26 cellular contexts compared by ENCODE assay signal in the genomic region with DNA sequence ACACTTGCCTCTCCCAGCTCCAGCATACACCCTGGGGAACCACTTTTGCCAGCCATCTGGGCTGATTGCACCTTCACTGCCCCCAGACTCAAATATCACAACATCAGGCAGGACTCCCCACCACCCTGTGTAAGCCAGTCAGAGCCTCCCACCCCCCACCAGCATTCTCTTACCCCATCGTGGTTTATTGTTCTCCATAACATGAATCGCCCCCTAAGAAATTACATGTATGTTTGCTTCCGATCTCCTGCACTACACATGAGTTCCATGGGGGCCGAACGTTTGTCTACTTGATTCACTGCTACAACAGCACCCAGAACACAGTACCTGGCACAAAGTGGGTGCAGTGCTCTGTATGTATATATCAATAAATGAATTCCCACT. TPM values are rescaled to one million over a fixed set of nuclear protein-coding genes. Genes with fewer than 3 reads are reported as not detected.
DNase-seq lines count a peak whose midpoint lies in the region; ATAC-seq and TF ChIP-seq lines count a peak whose summit lies in the region.
"Had no signal": no experiment of that assay in that cellular context is flagged by ENCODE, and none has a peak within 500 bp of the region (broad histone marks: within the 10 kb centered on the region; RNA-seq: fewer than 3 reads in every experiment).

No MANE protein-coding gene starts in this region.

- no peak for TF ChIP-seq RAD21 in IMR-90 (IDR thresholded peaks at IDR 0.05; ENCODE audit: low read length)

- no peak overlapping the region for H4K5ac ChIP-seq in IMR-90 (ENCODE audit: low read depth, low read length)

- no peak overlapping the region for H3K4me3 Mint-ChIP-seq in activated T-helper 2 cell treated with anti-CD3 and anti-CD28 coated beads, Interferon-gamma antibody, Interleukin-2, Interleukin-4, amounts not matched to agents 10 μg/mL and 5 μg/mL and 100 μg/mL, durations not matched to agents 14 hours and 24 hours and 36 hours (ENCODE audit: low read depth)
- H3K4me3 Mint-ChIP-seq: activated CD4-positive, alpha-beta memory T cell treated with anti-CD3 and anti-CD28 coated beads, Interleukin-2, amount 10 ng/mL, durations not matched to agents 7 days and 5 days; activated naive CD8-positive, alpha-beta T cell treated with anti-CD3 and anti-CD28 coated beads, Interleukin-2, amount 50 U/mL, for 24 hours had no signal

- WGBS in IMR-90 (ENCODE audit: extremely low coverage in 2 of 2, insufficient read length in 1 of 2), 2 experiments = no CpG with 5 or more reads among the region's 5 CpGs
- WGBS in hepatocyte (ENCODE audit: low lambda C conversion rate, missing lambda C conversion rate) = 77% methylated on average over 5 of the region's 5 CpGs

- H3K9me3 Mint-ChIP-seq in activated T-helper 2 cell treated with anti-CD3 and anti-CD28 coated beads, Interferon-gamma antibody, Interleukin-2, Interleukin-4, amounts not matched to agents 10 μg/mL and 5 μg/mL and 100 μg/mL, durations not matched to agents 14 hours and 24 hours and 36 hours = no peaks in the 10 kb centered on the region
- H3K9me3 Mint-ChIP-seq: activated CD4-positive, alpha-beta memory T cell treated with anti-CD3 and anti-CD28 coated beads, Interleukin-2, amount 10 ng/mL, durations not matched to agents 7 days and 5 days; activated naive CD8-positive, alpha-beta T cell treated with anti-CD3 and anti-CD28 coated beads, Interleukin-2, amount 50 U/mL, for 24 hours had no signal

- no peak overlapping the region for H2BK120ac ChIP-seq in IMR-90 (ENCODE audit: low read depth, low read length)

- H3K9me2 ChIP-seq in hepatocyte (replicated peaks; ENCODE audit: insufficient read depth) (no peaks in the 10 kb centered on the region), Karpas-422 (replicated peaks; ENCODE audit: insufficient read depth, low read length) (no peaks in the 10 kb centered on the region)

- dilution Hi-C loops in IMR-90 (cut with HindIII; ENCODE audit: low sequenced_read_pairs, unreplicated experiment) = no loop called here

- CTCF ChIA-PET in IMR-90 (lab: Yijun Ruan, JAX) = interaction anchor here (1.2 kb wide), 1 partner anchor 13 kb away, joined by 3 read pairs; no protein-coding TSS in a partner anchor

- peak overlapping the region; percentile 31 for H2BK5ac ChIP-seq in IMR-90 (ENCODE audit: low read depth, low read length, poor library complexity, severe bottlenecking)

- peaks cover 25% of the 10 kb centered on the region for H3K36me3 Mint-ChIP-seq in activated T-helper 2 cell treated with anti-CD3 and anti-CD28 coated beads, Interferon-gamma antibody, Interleukin-2, Interleukin-4, amounts not matched to agents 10 μg/mL and 5 μg/mL and 100 μg/mL, durations not matched to agents 14 hours and 24 hours and 36 hours (ENCODE audit: low read depth)

- peak overlapping the region; percentile 42; the same call in 1 of the 2 replicates for H3K4ac ChIP-seq in IMR-90 (ENCODE audit: low read depth, low read length)

- TF ChIP-seq POLR2A in IMR-90 (IDR thresholded peaks at IDR 0.05; ENCODE audit: low read depth, low read length) = no peak

- BruUV-seq in IMR-90 (replicated peaks; lab: Mats Ljungman, UMichigan) = no TSS peak

- peaks cover 32% of the 10 kb centered on the region for H3K4me1 Mint-ChIP-seq in activated T-helper 2 cell treated with anti-CD3 and anti-CD28 coated beads, Interferon-gamma antibody, Interleukin-2, Interleukin-4, amounts not matched to agents 10 μg/mL and 5 μg/mL and 100 μg/mL, durations not matched to agents 14 hours and 24 hours and 36 hours (ENCODE audit: low read depth)

- no peak overlapping the region for H3K18ac ChIP-seq in IMR-90 (ENCODE audit: low read depth, low read length)

- H2BK15ac ChIP-seq in IMR-90 (ENCODE audit: low read depth, low read length) = no peak overlapping the region

- POLR2A ChIA-PET in IMR-90 (lab: Charles Lee; ENCODE audit: unreplicated experiment) = no interaction called here

- H4K91ac ChIP-seq in IMR-90 (ENCODE audit: insufficient read depth, low read depth, low read length) = no peak overlapping the region

- H3K27ac ChIP-seq in IMR-90 (ENCODE audit: insufficient read depth, low read length) = no peak overlapping the region
- H3K27ac ChIP-seq in hepatocyte = peak overlapping the region; percentile 53
- H3K27ac ChIP-seq in tibial artery = peak overlapping the region; percentile 14 to 59
- H3K27ac ChIP-seq in Karpas-422 (ENCODE audit: low read length) = no peak overlapping the region
- no peak overlapping the region for H3K27ac ChIP-seq in right atrium auricular region
- H3K27ac ChIP-seq: body of pancreas had no signal

- H3K27ac Mint-ChIP-seq in activated T-helper 2 cell treated with anti-CD3 and anti-CD28 coated beads, Interferon-gamma antibody, Interleukin-2, Interleukin-4, amounts not matched to agents 10 μg/mL and 5 μg/mL and 100 μg/mL, durations not matched to agents 14 hours and 24 hours and 36 hours = peak overlapping the region; percentile 6
- H3K27ac Mint-ChIP-seq: activated CD4-positive, alpha-beta memory T cell treated with anti-CD3 and anti-CD28 coated beads, Interleukin-2, amount 10 ng/mL, durations not matched to agents 7 days and 5 days; activated naive CD8-positive, alpha-beta T cell treated with anti-CD3 and anti-CD28 coated beads, Interleukin-2, amount 50 U/mL, for 24 hours had no signal

- no peak for TF ChIP-seq CTCF in IMR-90 (conservative IDR thresholded peaks at IDR 0.05; ENCODE audit: low read depth, low read length)
- TF ChIP-seq CTCF in hepatocyte (IDR thresholded peaks at IDR 0.05; ENCODE audit: poor library complexity) = no peak
- TF ChIP-seq CTCF in tibial artery (IDR thresholded peaks at IDR 0.05) = no peak
- no peak for TF ChIP-seq CTCF in right atrium auricular region (IDR thresholded peaks at IDR 0.05)

- H3K4me1 ChIP-seq in IMR-90 (ENCODE audit: control insufficient read depth, insufficient read depth, low read length) (peaks cover 26% of the 10 kb centered on the region), hepatocyte (ENCODE audit: insufficient read depth) (peaks cover 46% of the 10 kb centered on the region), tibial artery (peaks cover 0 to 92% (median 49%) of the 10 kb centered on the region in 4 donors), Karpas-422 (ENCODE audit: low read length) (no peaks in the 10 kb centered on the region), right atrium auricular region (peaks cover 0 to 70% of the 10 kb centered on the region in 2 donors)

- H4K8ac ChIP-seq in IMR-90 (ENCODE audit: low read depth in 2 of 2, low read length in 2 of 2) = 0 out of 4 replicates have a peak overlapping the region, but pooled peaks of 1 of the 2 experiments have one; percentile 5

- H2AK5ac ChIP-seq in IMR-90 (ENCODE audit: low read depth, low read length) = no peak overlapping the region; the same call in 1 of the 2 replicates

- in situ Hi-C loops in IMR-90 (cut with MboI; ENCODE audit: low sequenced_read_pairs) = no loop called here

- peaks cover 61 to 90% of the 10 kb centered on the region in 2 experiments for H3K79me1 ChIP-seq in IMR-90 (ENCODE audit: low read depth in 1 of 2, low read length in 2 of 2)

- H3K36me3 ChIP-seq in IMR-90 (ENCODE audit: control insufficient read depth, insufficient read depth, low read length) (peaks cover 8% of the 10 kb centered on the region), hepatocyte (replicated peaks; ENCODE audit: insufficient read depth, low read depth) (no peaks in the 10 kb centered on the region), tibial artery (no peaks in the 10 kb centered on the region), Karpas-422 (ENCODE audit: insufficient read depth, low read length) (no peaks in the 10 kb centered on the region), right atrium auricular region (no peaks in the 10 kb centered on the region)

- H3K9ac ChIP-seq in IMR-90 (ENCODE audit: low read depth, low read length) (no peak overlapping the region), Karpas-422 (ENCODE audit: low read length) (no peak overlapping the region)
- H3K9ac ChIP-seq: BLaER1 treated with 17β-estradiol and CSF1 and Interleukin-3, amounts not matched to agents 10 nM and 100 nM had no signal

- H3K4me3 ChIP-seq in IMR-90 (ENCODE audit: insufficient read depth, low read depth, low read length) = no peak overlapping the region
- no peak overlapping the region for H3K4me3 ChIP-seq in hepatocyte
- H3K4me3 ChIP-seq in tibial artery = no peak overlapping the region
- no peak overlapping the region for H3K4me3 ChIP-seq in Karpas-422 (ENCODE audit: low read length)
- H3K4me3 ChIP-seq in right atrium auricular region = no peak overlapping the region
- H3K4me3 ChIP-seq: BLaER1 treated with 17β-estradiol and CSF1 and Interleukin-3, amounts not matched to agents 10 nM and 100 nM; body of pancreas; sigmoid colon had no signal

- no peak overlapping the region for H3K56ac ChIP-seq in IMR-90 (ENCODE audit: extremely low read depth, insufficient read depth, low read length)

- no peaks in the 10 kb centered on the region for H3K27me3 Mint-ChIP-seq in activated T-helper 2 cell treated with anti-CD3 and anti-CD28 coated beads, Interferon-gamma antibody, Interleukin-2, Interleukin-4, amounts not matched to agents 10 μg/mL and 5 μg/mL and 100 μg/mL, durations not matched to agents 14 hours and 24 hours and 36 hours (ENCODE audit: low read depth)
- H3K27me3 Mint-ChIP-seq: activated CD4-positive, alpha-beta memory T cell treated with anti-CD3 and anti-CD28 coated beads, Interleukin-2, amount 10 ng/mL, durations not matched to agents 7 days and 5 days; activated naive CD8-positive, alpha-beta T cell treated with anti-CD3 and anti-CD28 coated beads, Interleukin-2, amount 50 U/mL, for 24 hours had no signal

- H3K79me2 ChIP-seq in hepatocyte (peaks cover 95% of the 10 kb centered on the region), Karpas-422 (ENCODE audit: low read length) (no peaks in the 10 kb centered on the region)

- H3K9me3 ChIP-seq in IMR-90 (ENCODE audit: control insufficient read depth, insufficient read depth, low read length) (no peaks in the 10 kb centered on the region), hepatocyte (ENCODE audit: low read depth) (no peaks in the 10 kb centered on the region), tibial artery (no peaks in the 10 kb centered on the region), Karpas-422 (ENCODE audit: low read length) (no peaks in the 10 kb centered on the region), right atrium auricular region (no peaks in the 10 kb centered on the region)
- H3K9me3 ChIP-seq: BLaER1 treated with 17β-estradiol and CSF1 and Interleukin-3, amounts not matched to agents 10 nM and 100 nM; body of pancreas; sigmoid colon had no signal

- intact Hi-C loops in IMR-90 (cut with micrococcal nuclease) = no loop called here
- intact Hi-C loops in activated T-helper 2 cell treated with anti-CD3 and anti-CD28 coated beads, Interferon-gamma antibody, Interleukin-2, Interleukin-4, amounts not matched to agents 10 μg/mL and 5 μg/mL and 100 μg/mL, durations not matched to agents 14 hours and 24 hours and 36 hours (cut with micrococcal nuclease) = no loop called here
- intact Hi-C loops in tibial artery (cut with DNase I; ENCODE audit: low total_unique reads) = no loop called here

- DNase-seq in IMR-90 (no peak), hepatocyte (ENCODE audit: low spot score) (no peak), tibial artery (no peak), Karpas-422 (no peak), HuH-7.5 (ENCODE audit: low spot score) (no peak), right atrium auricular region (ENCODE audit: low spot score) (no peak)
- no peak for DNase-seq in activated T-helper 2 cell treated with anti-CD3 and anti-CD28 coated beads, Interferon-gamma antibody, Interleukin-2, Interleukin-4, amounts not matched to agents 10 μg/mL and 5 μg/mL and 100 μg/mL, durations not matched to agents 14 hours and 24 hours and 36 hours (ENCODE audit: low spot score)
- DNase-seq: activated CD4-positive, alpha-beta memory T cell treated with anti-CD3 and anti-CD28 coated beads, Interleukin-2, amount 10 ng/mL, durations not matched to agents 7 days and 5 days; activated CD4-positive, CD25-positive, alpha-beta regulatory T cell treated with anti-CD3 and anti-CD28 coated beads, Interleukin-2, amount 50 U/mL, for 72 hours; activated gamma-delta T cell; activated naive CD8-positive, alpha-beta T cell treated with anti-CD3 and anti-CD28 coated beads, Interleukin-2, amount 50 U/mL, for 24 hours; body of pancreas; DND-41; HCEC 1CT; KBM-7; NCI-H1417 treated with DMSO at 0.1 percent for 48 hours; NCI-H2081; NCI-H226; NCI-H69; posterior cingulate gyrus; RPMI8226; sigmoid colon; stimulated activated CD4-positive, alpha-beta T cell treated with anti-CD3 and anti-CD28 coated beads, Interleukin-15, amount 100 ng/mL, for 24 hours; stimulated activated naive CD4-positive, alpha-beta T cell treated with Interleukin-2 at 50 U/mL for 16 hours; T-helper 1 cell had no signal

- H2AFZ ChIP-seq in IMR-90 (replicated peaks; ENCODE audit: low read length, poor library complexity) (no peak overlapping the region), hepatocyte (no peak overlapping the region), Karpas-422 (ENCODE audit: low read length) (no peak overlapping the region)

- H3K27me3 ChIP-seq in IMR-90 (ENCODE audit: control insufficient read depth, insufficient read depth, low read length) (no peaks in the 10 kb centered on the region), hepatocyte (no peaks in the 10 kb centered on the region), tibial artery (no peaks in the 10 kb centered on the region), Karpas-422 (ENCODE audit: low read length) (no peaks in the 10 kb centered on the region), right atrium auricular region (no peaks in the 10 kb centered on the region)
- H3K27me3 ChIP-seq: BLaER1 treated with 17β-estradiol and CSF1 and Interleukin-3, amounts not matched to agents 10 nM and 100 nM; body of pancreas; sigmoid colon had no signal

- H2BK20ac ChIP-seq in IMR-90 (ENCODE audit: low read depth, low read length) = no peak overlapping the region

- H3K23ac ChIP-seq in IMR-90 (ENCODE audit: low read depth, low read length) = no peak overlapping the region

- peaks cover 44% of the 10 kb centered on the region for H3K9me1 ChIP-seq in IMR-90 (ENCODE audit: insufficient read depth, low read length)

- no peak overlapping the region; the same call in 1 of the 2 replicates for H3K14ac ChIP-seq in IMR-90 (replicated peaks; ENCODE audit: low read depth, low read length)

- H4K20me1 ChIP-seq in IMR-90 (ENCODE audit: insufficient read depth, low read length) (peaks cover 61% of the 10 kb centered on the region), hepatocyte (ENCODE audit: insufficient read depth, poor library complexity, severe bottlenecking) (peaks cover 16% of the 10 kb centered on the region), Karpas-422 (ENCODE audit: insufficient read depth, low read depth, low read length) (no peaks in the 10 kb centered on the region)

- no peak for ATAC-seq in IMR-90 (ENCODE audit: low read depth)
- ATAC-seq: activated naive CD8-positive, alpha-beta T cell treated with anti-CD3 and anti-CD28 coated beads, Interleukin-2, amount 50 U/mL, for 24 hours; body of pancreas had no signal

- no peak overlapping the region for H3K4me2 ChIP-seq in IMR-90 (ENCODE audit: low read depth, low read length)
- H3K4me2 ChIP-seq in hepatocyte = peak overlapping the region; percentile 26
- no peak overlapping the region for H3K4me2 ChIP-seq in Karpas-422 (ENCODE audit: low read depth, low read length, poor library complexity, severe bottlenecking)

- H2AK9ac ChIP-seq in IMR-90 (replicated peaks; ENCODE audit: low read depth, low read length, poor library complexity) = no peak overlapping the region

RNA-seq across cellular contexts. Expression of gene CREB3L2, which starts 39.4 kb away (rescaled TPM):
- total RNA-seq in IMR-90 (2012; rRNA removed) (35.8 and 42.3 TPM in 2 replicates), hepatocyte (33.9 and 38.3 TPM in 2 replicates), right atrium auricular region (10 to 100 TPM; 25.6 to 39.6 TPM)
- polyA plus RNA-seq in IMR-90 (2012; rRNA removed) (57.9 and 65.1 TPM in 2 replicates), hepatocyte (34.4 and 37.6 TPM in 2 replicates)
- polyA plus RNA-seq in IMR-90 (2012; cell fraction: cytosol; rRNA removed) = 31.6 and 44.4 TPM in 2 replicates
- 38.6 and 56.6 TPM in 2 replicates for polyA plus RNA-seq in IMR-90 (2012; cell fraction: nucleus; rRNA removed; ENCODE audit: low replicate concordance)
- total RNA-seq in activated T-helper 2 cell treated with anti-CD3 and anti-CD28 coated beads, Interferon-gamma antibody, Interleukin-2, Interleukin-4, amounts not matched to agents 10 μg/mL and 5 μg/mL and 100 μg/mL, durations not matched to agents 14 hours and 24 hours and 36 hours = 58.6 and 65.6 TPM in 2 replicates
- total RNA-seq in Karpas-422 (2014; rRNA removed; shearing (Covaris generic); ENCODE audit: low replicate concordance) = not detected in 2 replicates

Comparison
In these comparisons a context has a peak if more than half of its experiments do, and no peak if none do; other contexts are left out.
1. H3K27ac ChIP-seq: peak in hepatocyte (single experiment) and tibial artery (2 of 2); none in IMR-90 (single experiment), Karpas-422 (single experiment) and right atrium auricular region (0 of 2).
2. RNA of gene CREB3L2, which starts 39.4 kb away (total RNA-seq): 58.6 to 65.6 TPM in activated T-helper 2 cell treated with anti-CD3 and anti-CD28 coated beads, Interferon-gamma antibody, Interleukin-2, Interleukin-4, amounts not matched to agents 10 μg/mL and 5 μg/mL and 100 μg/mL, durations not matched to agents 14 hours and 24 hours and 36 hours, 35.8 to 42.3 TPM in IMR-90, 25.6 to 39.6 TPM in right atrium auricular region and 33.9 to 38.3 TPM in hepatocyte; not detected in Karpas-422; every median in the first group is over 10 times any median in the second.